Comparison of ENCODE assay signal across 14 cellular contexts in genomic region chr20:47201074-47201730, GRCh38.
A peak's percentile ranks its signal among the peaks of the same experiment; 100 is the strongest.
DNase-seq lines count a peak whose midpoint lies in the region; ATAC-seq and TF ChIP-seq lines count a peak whose summit lies in the region.
"Had no signal": no experiment of that assay in that cellular context is flagged by ENCODE, and none has a peak within 500 bp of the region (broad histone marks: within the 10 kb centered on the region; RNA-seq: fewer than 3 reads in every experiment).

No MANE protein-coding gene starts in this region.

- peaks cover 42% of the 10 kb centered on the region for H3K36me3 Mint-ChIP-seq in Calu3 (ENCODE audit: insufficient read depth, unreplicated experiment)

- H3K9me3 Mint-ChIP-seq in Calu3 (ENCODE audit: low read depth, unreplicated experiment): no peaks in the 10 kb centered on the region

- TSS peak; percentile 100 for BruUV-seq in Calu3 (replicated peaks; lab: Mats Ljungman, UMichigan)

- CTCF ChIA-PET in Calu3 (lab: Charles Lee): interaction anchor here (0.5 to 1.1 kb wide), 7 partner anchors 73 to 694 kb away, joined by 3 to 8 read pairs (median 4); no protein-coding TSS in a partner anchor

- H3K27ac Mint-ChIP-seq in Calu3 (ENCODE audit: unreplicated experiment): peak overlapping the region; percentile 96

- peaks cover 71% of the 10 kb centered on the region for H3K4me1 Mint-ChIP-seq in Calu3 (ENCODE audit: low read depth, unreplicated experiment)

- ATAC-seq in foreskin keratinocyte: no peak
- no peak for ATAC-seq in HG03135 (IDR thresholded peaks at IDR 0.05; ENCODE audit: unreplicated experiment)
- ATAC-seq in GM21825 (IDR thresholded peaks at IDR 0.05; ENCODE audit: unreplicated experiment): no peak

- no peak for DNase-seq in Calu3
- DNase-seq in MV-4-11 (lab: John Stamatoyannopoulos, UW): peak; percentile 37
- DNase-seq in epithelial cell of prostate (ENCODE audit: low read depth, low spot score): no peak
- DNase-seq in spleen: peak; percentile 7
- DNase-seq in foreskin keratinocyte: no peak
- DNase-seq: C1 segment of cervical spinal cord, DND-41, GF-D8, Kasumi-1, NCI-H1417, NCI-H2081, NCI-H524 had no signal

- intact Hi-C loops in Calu3 (cut with micrococcal nuclease; ENCODE audit: unreplicated experiment) (loop anchor here (10.0 kb wide), 2 partner anchors 294 to 424 kb away; no protein-coding TSS in a partner anchor), spleen (cut with DNase I; ENCODE audit: low total_unique reads) (no loop called here)

- no peaks in the 10 kb centered on the region for H3K36me3 ChIP-seq in spleen

- H3K27me3 Mint-ChIP-seq in Calu3 (ENCODE audit: unreplicated experiment): no peaks in the 10 kb centered on the region

- H3K4me1 ChIP-seq in spleen (peaks cover 0 to 17% (median 9%) of the 10 kb centered on the region in 6 donors), foreskin keratinocyte (no peaks in the 10 kb centered on the region)

- TF ChIP-seq CTCF in Calu3 (IDR thresholded peaks at IDR 0.05; ENCODE audit: unreplicated experiment): no peak
- no peak for TF ChIP-seq CTCF in spleen (IDR thresholded peaks at IDR 0.05 in 8 of 11, conservative IDR thresholded peaks at IDR 0.05 in 3 of 11)
- no peak for TF ChIP-seq CTCF in foreskin keratinocyte (conservative IDR thresholded peaks at IDR 0.05)

- 82 to 90% (median 84%) methylated on average over 9 of the region's 9 CpGs for WGBS in spleen, 5 donors

- no peak overlapping the region for H3K4me3 ChIP-seq in spleen

- TF ChIP-seq POLR2A in spleen (IDR thresholded peaks at IDR 0.05): no peak

- H3K4me3 Mint-ChIP-seq in Calu3 (ENCODE audit: low read depth, unreplicated experiment): no peak overlapping the region

- H3K27me3 ChIP-seq in spleen (replicated peaks in 1 of 7) (no peaks in the 10 kb centered on the region), foreskin keratinocyte (no peaks in the 10 kb centered on the region)

- no peaks in the 10 kb centered on the region for H3K9me3 ChIP-seq in spleen

- peak overlapping the region; percentile 55 for H3K27ac ChIP-seq in epithelial cell of prostate
- no peak overlapping the region for H3K27ac ChIP-seq in spleen
- no peak overlapping the region for H3K27ac ChIP-seq in foreskin keratinocyte

Comparison
In these comparisons a context has a peak if more than half of its experiments do, and no peak if none do; other contexts are left out.
1. DNase-seq: peak in MV-4-11 (single experiment) and spleen (single experiment); none in Calu3 (single experiment), epithelial cell of prostate (single experiment) and foreskin keratinocyte (0 of 2).